In genomic region chr15:44728576-44729393, GRCh38 we compare ENCODE assay signal across 8 cellular contexts. TPM values are rescaled to one million over a fixed set of nuclear protein-coding genes. Genes with fewer than 3 reads are reported as not detected.
DNase-seq lines count a peak whose midpoint lies in the region; ATAC-seq, FAIRE-seq and TF ChIP-seq lines count a peak whose summit lies in the region.

No MANE protein-coding gene starts in this region.

- peaks cover 6% of the 10 kb centered on the region for H3K36me3 ChIP-seq in CD4-positive, CD25-positive, alpha-beta regulatory T cell (ENCODE audit: control insufficient read depth, insufficient read depth, low read length)
- no peaks in the 10 kb centered on the region for H3K36me3 ChIP-seq in HepG2 (replicated peaks in 1 of 2; ENCODE audit: control insufficient read depth in 1 of 2, insufficient read depth in 2 of 2, low read length in 2 of 2)

- TF ChIP-seq CTCF in HepG2 (CRISPR knock-in tag; IDR thresholded peaks at IDR 0.05) = 0 out of 2 replicates have a peak, but pooled peaks have one; percentile 8

- FAIRE-seq in HepG2 (lab: Jason Lieb, UNC) = peak; percentile 90

- peak; percentile 94 to 99 (median 96) for DNase-seq in CD4-positive, CD25-positive, alpha-beta regulatory T cell
- DNase-seq in NCI-H82 (lab: John Stamatoyannopoulos, UW) (peak; percentile 95), dermis microvascular lymphatic vessel endothelial cell (ENCODE audit: low read depth in 2 of 2) (peak; percentile 95 to 98), HepG2 (ENCODE audit: low spot score) (peak; percentile 96)
- DNase-seq in activated CD4-positive, alpha-beta memory T cell treated with anti-CD3 and anti-CD28 coated beads for 36 hours = peak; percentile 97
- peak; percentile 86 to 88 for DNase-seq in stimulated activated CD4-positive, alpha-beta T cell treated with anti-CD3 and anti-CD28 coated beads, Interleukin-2, amount 100 ng/mL, for 48 hours

- POLR2A ChIA-PET in activated CD4-positive, alpha-beta memory T cell treated with anti-CD3 and anti-CD28 coated beads for 36 hours (lab: Charles Lee) = interaction anchor here (1.0 to 21.9 kb wide), 11 partner anchors 8 to 904 kb away, joined by 3 to 1161 read pairs (median 5); partner anchors contain the start of genes B2M, MFAP1, PATL2 and SPG11
- POLR2A ChIA-PET in HepG2 (lab: Yijun Ruan, JAX) = interaction anchor here (0.6 to 3.8 kb wide), 13 partner anchors 9 to 184 kb away, joined by 3 to 157 read pairs (median 7); partner anchors contain the start of genes B2M, PATL2 and SPG11

- peak overlapping the region; percentile 97 for H3K4me3 ChIP-seq in CD4-positive, CD25-positive, alpha-beta regulatory T cell (ENCODE audit: low read depth, low read length)
- peak overlapping the region; percentile 68 to 98 (median 85) for H3K4me3 ChIP-seq in HepG2 (replicated peaks in 1 of 3; ENCODE audit: insufficient read depth in 1 of 3, low read depth in 2 of 3, low read length in 3 of 3)

- H3K4me2 ChIP-seq in HepG2 (ENCODE audit: low read depth, low read length) = peak overlapping the region; percentile 87

- intact Hi-C loops in activated CD4-positive, alpha-beta memory T cell treated with anti-CD3 and anti-CD28 coated beads for 36 hours (cut with micrococcal nuclease) = loop anchor here (1.0 to 10.0 kb wide), 11 partner anchors 8 to 904 kb away; partner anchors contain the start of genes B2M, CTDSPL2, EIF3J and MFAP1
- intact Hi-C loops in HepG2 (cut with micrococcal nuclease; ENCODE audit: unreplicated experiment) = loop anchor here (2.0 to 5.0 kb wide), 3 partner anchors 18 to 184 kb away; partner anchors contain the start of genes B2M, PATL2 and SPG11

- TF ChIP-seq POLR2A in HepG2 (IDR thresholded peaks at IDR 0.05; ENCODE audit: insufficient read depth in 1 of 2, low read depth in 2 of 2, low read length in 2 of 2) = peak; percentile 60 to 73

- in situ Hi-C loops in HepG2 (cut with HindIII; ENCODE audit: extremely low pct_ligation_motif_present, low pct_unique_long_range_greater_than_20kb) = no loop called here

- under 1% methylated on average over 33 of the region's 36 CpGs for WGBS in HepG2 (ENCODE audit: low lambda C conversion rate)

- H3K9ac ChIP-seq in HepG2 (ENCODE audit: insufficient read depth, low read depth, low read length) = peak overlapping the region; percentile 82

- peak overlapping the region; percentile 45 for H2AFZ ChIP-seq in HepG2 (ENCODE audit: low read length)

- H3K27me3 Mint-ChIP-seq in CD4-positive, CD25-positive, alpha-beta regulatory T cell = no peaks in the 10 kb centered on the region
- no peaks in the 10 kb centered on the region for H3K27me3 Mint-ChIP-seq in activated CD4-positive, alpha-beta memory T cell treated with anti-CD3 and anti-CD28 coated beads for 36 hours

- H3K79me2 ChIP-seq in HepG2 (ENCODE audit: insufficient read depth, low read length) = no peaks in the 10 kb centered on the region

- no peaks in the 10 kb centered on the region for H3K27me3 ChIP-seq in CD4-positive, CD25-positive, alpha-beta regulatory T cell (ENCODE audit: control insufficient read depth, insufficient read depth, low read length)
- no peaks in the 10 kb centered on the region for H3K27me3 ChIP-seq in HepG2 (ENCODE audit: control insufficient read depth in 1 of 2, insufficient read depth in 2 of 2, low read length in 2 of 2)

- CTCF ChIA-PET in activated CD4-positive, alpha-beta memory T cell treated with anti-CD3 and anti-CD28 coated beads for 36 hours (lab: Charles Lee) = interaction anchor here (0.6 to 8.4 kb wide), 7 partner anchors 9 to 653 kb away, joined by 3 to 155 read pairs (median 4); partner anchors contain the start of genes B2M, PATL2 and SPG11
- CTCF ChIA-PET in HepG2 (lab: Yijun Ruan, JAX; ENCODE audit: low intra/inter-chr PET ratio, low total read pairs) = no interaction called here

- H3K27ac ChIP-seq in CD4-positive, CD25-positive, alpha-beta regulatory T cell (ENCODE audit: insufficient read depth, low read length, poor library complexity, severe bottlenecking) = peak overlapping the region; percentile 99
- peak overlapping the region; percentile 82 for H3K27ac ChIP-seq in HepG2 (ENCODE audit: extremely low read length, insufficient read depth, low read length)

- peaks cover 8% of the 10 kb centered on the region for H3K36me3 Mint-ChIP-seq in CD4-positive, CD25-positive, alpha-beta regulatory T cell
- peaks cover 46% of the 10 kb centered on the region for H3K36me3 Mint-ChIP-seq in activated CD4-positive, alpha-beta memory T cell treated with anti-CD3 and anti-CD28 coated beads for 36 hours

- peak overlapping the region; percentile 98 to 100 (median 99) for H3K27ac Mint-ChIP-seq in CD4-positive, CD25-positive, alpha-beta regulatory T cell
- peak overlapping the region; percentile 100 for H3K27ac Mint-ChIP-seq in activated CD4-positive, alpha-beta memory T cell treated with anti-CD3 and anti-CD28 coated beads for 36 hours

- peaks cover 80% of the 10 kb centered on the region for H3K4me1 ChIP-seq in CD4-positive, CD25-positive, alpha-beta regulatory T cell (ENCODE audit: control insufficient read depth, insufficient read depth, low read length, poor library complexity, severe bottlenecking)
- H3K4me1 ChIP-seq in HepG2 (ENCODE audit: insufficient read depth, low read length) = peaks cover 48% of the 10 kb centered on the region

- ATAC-seq in CD4-positive, CD25-positive, alpha-beta regulatory T cell (ENCODE audit: low read depth in 2 of 2) = peak; percentile 82 to 85
- peak; percentile 73 for ATAC-seq in GM19452 (IDR thresholded peaks at IDR 0.05; ENCODE audit: unreplicated experiment)
- peak; percentile 45 for ATAC-seq in HG03575 (IDR thresholded peaks at IDR 0.05; ENCODE audit: extremely low read depth, insufficient number of reproducible peaks, low FRiP score, unreplicated experiment)
- peak; percentile 95 for ATAC-seq in HepG2

- 0 out of 2 replicates have a peak, but pooled peaks have one; percentile 12 for TF ChIP-seq RAD21 in HepG2 (CRISPR knock-in tag; IDR thresholded peaks at IDR 0.05)

- H3K9me3 Mint-ChIP-seq in CD4-positive, CD25-positive, alpha-beta regulatory T cell = no peaks in the 10 kb centered on the region
- H3K9me3 Mint-ChIP-seq in activated CD4-positive, alpha-beta memory T cell treated with anti-CD3 and anti-CD28 coated beads for 36 hours = no peaks in the 10 kb centered on the region

- no peaks in the 10 kb centered on the region for H4K20me1 ChIP-seq in HepG2 (ENCODE audit: insufficient read depth, low read length)

- TF ChIP-seq EP300 in HepG2 (IDR thresholded peaks at IDR 0.05; ENCODE audit: low read depth in 2 of 2, low read length in 2 of 2) = no peak; a peak in 1 of 4 replicates
- TF ChIP-seq EP300 in HepG2 (CRISPR knock-in tag; IDR thresholded peaks at IDR 0.05; ENCODE audit: borderline replicate concordance) = no peak

- peak overlapping the region; percentile 95 to 100 (median 99) for H3K4me3 Mint-ChIP-seq in CD4-positive, CD25-positive, alpha-beta regulatory T cell
- H3K4me3 Mint-ChIP-seq in activated CD4-positive, alpha-beta memory T cell treated with anti-CD3 and anti-CD28 coated beads for 36 hours = peak overlapping the region; percentile 100

- H3K4me1 Mint-ChIP-seq in CD4-positive, CD25-positive, alpha-beta regulatory T cell = peaks cover 28 to 84% (median 59%) of the 10 kb centered on the region in 4 donors
- H3K4me1 Mint-ChIP-seq in activated CD4-positive, alpha-beta memory T cell treated with anti-CD3 and anti-CD28 coated beads for 36 hours (ENCODE audit: low read depth) = peaks cover 66% of the 10 kb centered on the region

- no peaks in the 10 kb centered on the region for H3K9me3 ChIP-seq in CD4-positive, CD25-positive, alpha-beta regulatory T cell (ENCODE audit: control insufficient read depth in 2 of 2, low read length in 2 of 2)
- no peaks in the 10 kb centered on the region for H3K9me3 ChIP-seq in HepG2 (ENCODE audit: low read length)

- no TSS peak for BruUV-seq in HepG2 (replicated peaks; lab: Mats Ljungman, UMichigan)

RNA-seq across cellular contexts. Expression of gene TRIM69, which starts 7.5 kb away (rescaled TPM):
- total RNA-seq in CD4-positive, CD25-positive, alpha-beta regulatory T cell = 50.5 TPM
- 10 to 100 TPM; 38.1 to 61.5 (median 55.7) TPM for polyA plus RNA-seq in CD4-positive, CD25-positive, alpha-beta regulatory T cell
- total RNA-seq in activated CD4-positive, alpha-beta memory T cell treated with anti-CD3 and anti-CD28 coated beads for 36 hours = 10 to 100 TPM; 76.0 to 78.0 TPM
- 7.6 and 8.5 TPM in 2 replicates for total RNA-seq in dermis microvascular lymphatic vessel endothelial cell
- 2.6 and 4.0 TPM in 2 replicates for total RNA-seq in HepG2 (2016; rRNA removed; fragmentation: Illumina TruSeq; extraction: Trizol)
- total RNA-seq in HepG2 (2016; cell fraction: cytosol; rRNA removed; fragmentation: Illumina TruSeq; extraction: Trizol; ENCODE audit: low read depth) = 2.6 and 3.3 TPM in 2 replicates
- total RNA-seq in HepG2 (2016; cell fraction: insoluble cytoplasmic fraction; rRNA removed; fragmentation: Illumina TruSeq; extraction: Trizol) = 2.7 and 3.4 TPM in 2 replicates
- total RNA-seq in HepG2 (2016; cell fraction: membrane; rRNA removed; fragmentation: Illumina TruSeq; extraction: Trizol) = 5.1 and 6.1 TPM in 2 replicates
- total RNA-seq in HepG2 (2016; cell fraction: nucleus; rRNA removed; fragmentation: Illumina TruSeq; extraction: Trizol) = 2.0 TPM in 2 replicates
- polyA plus RNA-seq in HepG2 (2011; rRNA removed) = 2.7 and 3.2 TPM in 2 replicates
- polyA plus RNA-seq in HepG2 (2011; cell fraction: cytosol; rRNA removed) = 2.1 and 2.9 TPM in 2 replicates
- 0.88 and 1.4 TPM in 2 replicates for polyA plus RNA-seq in HepG2 (2011; cell fraction: nucleus; rRNA removed)
- polyA plus RNA-seq in HepG2 (2012) = 2.3 and 2.6 TPM in 2 replicates
- 2.8 and 4.0 TPM in 2 replicates for polyA plus RNA-seq in HepG2 (2016; cell fraction: cytosol; fragmentation: Illumina TruSeq; extraction: Trizol; ENCODE audit: low read depth)
- polyA plus RNA-seq in HepG2 (2016; cell fraction: insoluble cytoplasmic fraction; fragmentation: Illumina TruSeq; extraction: Trizol; ENCODE audit: low read depth) = 5.4 and 8.8 TPM in 2 replicates
- 5.4 and 6.5 TPM in 2 replicates for polyA plus RNA-seq in HepG2 (2016; cell fraction: membrane; fragmentation: Illumina TruSeq; extraction: Trizol; ENCODE audit: low read depth)
- 2.5 and 2.8 TPM in 2 replicates for polyA plus RNA-seq in HepG2 (2016; cell fraction: nucleus; fragmentation: Illumina TruSeq; extraction: Trizol; ENCODE audit: insufficient read depth, low read depth)
- polyA minus RNA-seq in HepG2 (2011; rRNA and poly(A)+ RNA removed; ENCODE audit: low replicate concordance) = 3.3 and 13.1 TPM in 2 replicates
- polyA minus RNA-seq in HepG2 (2011; cell fraction: cytosol; rRNA and poly(A)+ RNA removed) = 2.7 and 3.2 TPM in 2 replicates
- polyA minus RNA-seq in HepG2 (2011; cell fraction: nucleus; rRNA and poly(A)+ RNA removed) = 1.7 and 2.2 TPM in 2 replicates

RNA-seq across cellular contexts. Expression of gene B2M, which starts 17.5 kb away (rescaled TPM):
- 7,793 TPM for total RNA-seq in CD4-positive, CD25-positive, alpha-beta regulatory T cell
- polyA plus RNA-seq in CD4-positive, CD25-positive, alpha-beta regulatory T cell = over 10,000 TPM; 37,989 to 53,417 (median 43,977) TPM
- total RNA-seq in activated CD4-positive, alpha-beta memory T cell treated with anti-CD3 and anti-CD28 coated beads for 36 hours = 1,000 to 10,000 TPM; 6,098 to 6,314 TPM
- total RNA-seq in dermis microvascular lymphatic vessel endothelial cell = 1,733 and 2,154 TPM in 2 replicates
- 530 and 784 TPM in 2 replicates for total RNA-seq in HepG2 (2016; rRNA removed; fragmentation: Illumina TruSeq; extraction: Trizol)
- total RNA-seq in HepG2 (2016; cell fraction: cytosol; rRNA removed; fragmentation: Illumina TruSeq; extraction: Trizol; ENCODE audit: low read depth) = 119 and 125 TPM in 2 replicates
- 505 and 836 TPM in 2 replicates for total RNA-seq in HepG2 (2016; cell fraction: insoluble cytoplasmic fraction; rRNA removed; fragmentation: Illumina TruSeq; extraction: Trizol)
- total RNA-seq in HepG2 (2016; cell fraction: membrane; rRNA removed; fragmentation: Illumina TruSeq; extraction: Trizol) = 137 and 145 TPM in 2 replicates
- 527 and 591 TPM in 2 replicates for total RNA-seq in HepG2 (2016; cell fraction: nucleus; rRNA removed; fragmentation: Illumina TruSeq; extraction: Trizol)
- 754 and 857 TPM in 2 replicates for polyA plus RNA-seq in HepG2 (2011; rRNA removed)
- polyA plus RNA-seq in HepG2 (2011; cell fraction: cytosol; rRNA removed) = 1,404 and 3,087 TPM in 2 replicates
- 194 and 300 TPM in 2 replicates for polyA plus RNA-seq in HepG2 (2011; cell fraction: nucleus; rRNA removed)
- polyA plus RNA-seq in HepG2 (2012) = 589 and 873 TPM in 2 replicates
- 135 and 139 TPM in 2 replicates for polyA plus RNA-seq in HepG2 (2016; cell fraction: cytosol; fragmentation: Illumina TruSeq; extraction: Trizol; ENCODE audit: low read depth)
- polyA plus RNA-seq in HepG2 (2016; cell fraction: insoluble cytoplasmic fraction; fragmentation: Illumina TruSeq; extraction: Trizol; ENCODE audit: low read depth) = 442 and 475 TPM in 2 replicates
- 123 and 125 TPM in 2 replicates for polyA plus RNA-seq in HepG2 (2016; cell fraction: membrane; fragmentation: Illumina TruSeq; extraction: Trizol; ENCODE audit: low read depth)
- polyA plus RNA-seq in HepG2 (2016; cell fraction: nucleus; fragmentation: Illumina TruSeq; extraction: Trizol; ENCODE audit: insufficient read depth, low read depth) = 916 and 917 TPM in 2 replicates
- polyA minus RNA-seq in HepG2 (2011; rRNA and poly(A)+ RNA removed; ENCODE audit: low replicate concordance) = 191 and 793 TPM in 2 replicates
- 308 and 333 TPM in 2 replicates for polyA minus RNA-seq in HepG2 (2011; cell fraction: cytosol; rRNA and poly(A)+ RNA removed)
- polyA minus RNA-seq in HepG2 (2011; cell fraction: nucleus; rRNA and poly(A)+ RNA removed) = 168 and 193 TPM in 2 replicates

RNA-seq across cellular contexts. Expression of gene PATL2, which starts 17.7 kb away (rescaled TPM):
- 44.1 TPM for total RNA-seq in CD4-positive, CD25-positive, alpha-beta regulatory T cell
- 10 to 100 TPM in 2 of 4 donors, 1 to 10 TPM in 2; 7.8 to 20.6 (median 12.8) TPM for polyA plus RNA-seq in CD4-positive, CD25-positive, alpha-beta regulatory T cell
- 10 to 100 TPM; 16.5 to 17.2 TPM for total RNA-seq in activated CD4-positive, alpha-beta memory T cell treated with anti-CD3 and anti-CD28 coated beads for 36 hours
- under 0.01 and 0.13 TPM in 2 replicates for total RNA-seq in dermis microvascular lymphatic vessel endothelial cell
- 0.15 TPM in 1 of 2 replicates, not detected in the other for total RNA-seq in HepG2 (2016; rRNA removed; fragmentation: Illumina TruSeq; extraction: Trizol)
- 0.30 TPM in 1 of 2 replicates, not detected in the other for total RNA-seq in HepG2 (2016; cell fraction: cytosol; rRNA removed; fragmentation: Illumina TruSeq; extraction: Trizol; ENCODE audit: low read depth)
- total RNA-seq in HepG2 (2016; cell fraction: insoluble cytoplasmic fraction; rRNA removed; fragmentation: Illumina TruSeq; extraction: Trizol) = 0.11 and 0.30 TPM in 2 replicates
- total RNA-seq in HepG2 (2016; cell fraction: membrane; rRNA removed; fragmentation: Illumina TruSeq; extraction: Trizol) = 0.14 TPM in 1 of 2 replicates, not detected in the other
- total RNA-seq in HepG2 (2016; cell fraction: nucleus; rRNA removed; fragmentation: Illumina TruSeq; extraction: Trizol) = 0.71 TPM in 1 of 2 replicates, not detected in the other
- 0.37 and 0.53 TPM in 2 replicates for polyA plus RNA-seq in HepG2 (2011; rRNA removed)
- 0.11 and 0.32 TPM in 2 replicates for polyA plus RNA-seq in HepG2 (2011; cell fraction: cytosol; rRNA removed)
- 2.6 TPM in 2 replicates for polyA plus RNA-seq in HepG2 (2011; cell fraction: nucleus; rRNA removed)
- polyA plus RNA-seq in HepG2 (2012) = 0.44 and 0.49 TPM in 2 replicates
- 0.24 TPM in 1 of 2 replicates, not detected in the other for polyA plus RNA-seq in HepG2 (2016; cell fraction: cytosol; fragmentation: Illumina TruSeq; extraction: Trizol; ENCODE audit: low read depth)
- 0.27 TPM in 1 of 2 replicates, not detected in the other for polyA plus RNA-seq in HepG2 (2016; cell fraction: insoluble cytoplasmic fraction; fragmentation: Illumina TruSeq; extraction: Trizol; ENCODE audit: low read depth)
- 0.09 TPM in 1 of 2 replicates, not detected in the other for polyA plus RNA-seq in HepG2 (2016; cell fraction: membrane; fragmentation: Illumina TruSeq; extraction: Trizol; ENCODE audit: low read depth)
- 0.56 and 1.5 TPM in 2 replicates for polyA plus RNA-seq in HepG2 (2016; cell fraction: nucleus; fragmentation: Illumina TruSeq; extraction: Trizol; ENCODE audit: insufficient read depth, low read depth)
- 1.1 TPM in 1 of 2 replicates, not detected in the other for polyA minus RNA-seq in HepG2 (2011; rRNA and poly(A)+ RNA removed; ENCODE audit: low replicate concordance)
- not detected in 2 replicates for polyA minus RNA-seq in HepG2 (2011; cell fraction: cytosol; rRNA and poly(A)+ RNA removed)
- 0.39 and 1.5 TPM in 2 replicates for polyA minus RNA-seq in HepG2 (2011; cell fraction: nucleus; rRNA and poly(A)+ RNA removed)

Comparison
In these comparisons a context has a peak if more than half of its experiments do, and no peak if none do; other contexts are left out.
1. Peak in every context shown above with its lines: DNase-seq, ATAC-seq, H3K4me3 ChIP-seq and H3K27ac ChIP-seq.
2. ATAC-seq: peak in every context shown above with its lines; median percentile 95 in HepG2; 84 in CD4-positive, CD25-positive, alpha-beta regulatory T cell; 73 in GM19452; 45 in HG03575.
3. RNA of gene PATL2, which starts 17.7 kb away (total RNA-seq): 44.1 TPM in CD4-positive, CD25-positive, alpha-beta regulatory T cell (single experiment) and 16.5 to 17.2 TPM in activated CD4-positive, alpha-beta memory T cell treated with anti-CD3 and anti-CD28 coated beads for 36 hours; 0.11 to 0.71 TPM in HepG2 and under 0.01 to 0.13 TPM in dermis microvascular lymphatic vessel endothelial cell; every median in the first group is over 10 times any median in the second.